In the genomic region with DNA sequence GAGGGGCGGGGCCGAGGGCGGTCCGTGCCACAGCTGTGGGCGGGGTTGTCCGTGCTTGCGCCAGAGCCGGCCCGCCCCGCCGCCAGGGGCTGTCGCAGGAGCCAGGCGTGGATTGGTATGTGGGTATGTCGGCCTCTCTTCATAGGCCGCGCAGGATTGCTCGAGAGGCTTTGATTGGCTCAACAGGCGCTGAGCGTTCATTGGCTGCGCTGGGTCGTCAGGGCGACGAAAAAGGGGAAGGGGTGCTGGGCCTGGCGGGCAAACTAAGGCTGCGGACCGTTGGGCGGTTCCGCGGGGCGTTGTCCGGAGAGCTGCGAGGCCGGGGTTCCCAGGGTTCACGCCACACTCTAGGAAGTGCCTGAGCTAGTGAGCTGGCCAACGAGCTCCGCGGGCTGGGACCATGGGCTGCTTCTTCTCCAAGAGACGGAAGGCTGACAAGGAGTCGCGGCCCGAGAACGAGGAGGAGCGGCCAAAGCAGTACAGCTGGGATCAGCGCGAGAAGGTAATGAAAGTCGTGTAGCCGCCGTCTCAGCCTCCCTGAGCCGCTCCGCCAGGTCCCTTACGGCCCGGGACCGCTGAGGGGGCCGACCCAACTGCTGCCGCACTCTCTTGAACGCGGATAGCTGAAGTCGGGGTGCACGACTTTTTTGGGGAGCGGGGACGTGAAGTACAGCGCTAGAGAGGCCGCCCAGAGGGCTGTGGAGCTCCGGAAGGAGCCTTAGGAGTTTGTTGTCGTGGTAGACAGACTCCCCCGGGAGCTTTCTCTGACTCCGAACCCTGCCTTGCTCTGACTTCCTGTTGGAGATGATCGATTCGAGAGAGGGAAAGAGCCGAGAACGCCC, we compare ENCODE assay signal across 8 cellular contexts. TPM values are rescaled to one million over a fixed set of nuclear protein-coding genes. Genes with fewer than 3 reads are reported as not detected.
DNase-seq lines count a peak whose midpoint lies in the region; ATAC-seq and TF ChIP-seq lines count a peak whose summit lies in the region.

Gene RP2, plus strand, starts transcription at position 343 of the 842 bp plus-strand sequence. Its CDS starts 58 bp downstream, at position 401.

- H3K36me3 Mint-ChIP-seq in activated naive CD8-positive, alpha-beta T cell = no peaks in the 10 kb centered on the region

- ATAC-seq in HG02588 (IDR thresholded peaks at IDR 0.05; ENCODE audit: unreplicated experiment) = peak; percentile 93
- ATAC-seq in SK-N-SH treated with all-trans-retinoic acid at 6 μM for 48 hours = peak; percentile 97

- H3K27me3 ChIP-seq in suprapubic skin = no peaks in the 10 kb centered on the region

- peak within 1 kb of the TSS; percentile 93 for H3K27ac ChIP-seq in suprapubic skin

- H3K4me1 ChIP-seq in suprapubic skin = peaks cover 20% of the 10 kb centered on the region

- DNase-seq in NCI-H1048 (lab: John Stamatoyannopoulos, UW) = peak; percentile 75
- peak; percentile 93 for DNase-seq in glomerular visceral epithelial cell (ENCODE audit: extremely low spot score)
- DNase-seq in occipital lobe (lab: John Stamatoyannopoulos, UW) = peak; percentile 89
- peak; percentile 93 to 94 for DNase-seq in suprapubic skin (ENCODE audit: low spot score in 2 of 2)

- H3K4me3 Mint-ChIP-seq in activated naive CD8-positive, alpha-beta T cell = peak within 1 kb of the TSS; percentile 95

- peak within 1 kb of the TSS; percentile 88 for H3K27ac Mint-ChIP-seq in activated naive CD8-positive, alpha-beta T cell

- TF ChIP-seq CTCF in suprapubic skin (IDR thresholded peaks at IDR 0.05) = peak in 1 of 2 donors; percentile 13

- no peaks in the 10 kb centered on the region for H3K9me3 Mint-ChIP-seq in activated naive CD8-positive, alpha-beta T cell (ENCODE audit: low read depth)

- TF ChIP-seq POLR2A in suprapubic skin (IDR thresholded peaks at IDR 0.05) = peak in 1 of 2 donors; percentile 82

- no peaks in the 10 kb centered on the region for H3K27me3 Mint-ChIP-seq in activated naive CD8-positive, alpha-beta T cell

- no peaks in the 10 kb centered on the region for H3K36me3 ChIP-seq in suprapubic skin

- peak within 1 kb of the TSS; percentile 66 for H3K4me3 ChIP-seq in GM08714 (ENCODE audit: low read length)
- peak within 1 kb of the TSS; percentile 73 for H3K4me3 ChIP-seq in suprapubic skin

- WGBS in suprapubic skin = 45% methylated on average over 41 of the region's 71 CpGs

- TF ChIP-seq EP300 in suprapubic skin (IDR thresholded peaks at IDR 0.05) = no peak

- H3K4me1 Mint-ChIP-seq in activated naive CD8-positive, alpha-beta T cell (ENCODE audit: low read depth) = peaks cover 25% of the 10 kb centered on the region

- H3K9me3 ChIP-seq in suprapubic skin = no peaks in the 10 kb centered on the region

TF ChIP-seq in SK-N-SH treated with all-trans-retinoic acid at 6 μM for 48 hours, 23 proteins besides CTCF, POLR2A, EP300 and RAD21:
- TF ChIP-seq OSR1 (CRISPR knock-in tag; IDR thresholded peaks at IDR 0.05) (no peak), ZNF8 (CRISPR knock-in tag; IDR thresholded peaks at IDR 0.05) (no peak), ZNF70 (CRISPR knock-in tag; IDR thresholded peaks at IDR 0.05) (no peak), ESRRG (CRISPR knock-in tag; IDR thresholded peaks at IDR 0.05) (no peak), BACH2 (CRISPR knock-in tag; IDR thresholded peaks at IDR 0.05; ENCODE audit: borderline replicate concordance) (no peak), ZFP30 (CRISPR knock-in tag; IDR thresholded peaks at IDR 0.05) (no peak), CSDC2 (CRISPR knock-in tag; IDR thresholded peaks at IDR 0.05) (no peak), GLIS3 (CRISPR knock-in tag; IDR thresholded peaks at IDR 0.05) (no peak), ISL1 (CRISPR knock-in tag; IDR thresholded peaks at IDR 0.05) (no peak), RARB (CRISPR knock-in tag; IDR thresholded peaks at IDR 0.05) (no peak), ZNF565 (CRISPR knock-in tag; conservative IDR thresholded peaks at IDR 0.05; ENCODE audit: low read depth) (no peak)
- TF ChIP-seq, protein P1, sequence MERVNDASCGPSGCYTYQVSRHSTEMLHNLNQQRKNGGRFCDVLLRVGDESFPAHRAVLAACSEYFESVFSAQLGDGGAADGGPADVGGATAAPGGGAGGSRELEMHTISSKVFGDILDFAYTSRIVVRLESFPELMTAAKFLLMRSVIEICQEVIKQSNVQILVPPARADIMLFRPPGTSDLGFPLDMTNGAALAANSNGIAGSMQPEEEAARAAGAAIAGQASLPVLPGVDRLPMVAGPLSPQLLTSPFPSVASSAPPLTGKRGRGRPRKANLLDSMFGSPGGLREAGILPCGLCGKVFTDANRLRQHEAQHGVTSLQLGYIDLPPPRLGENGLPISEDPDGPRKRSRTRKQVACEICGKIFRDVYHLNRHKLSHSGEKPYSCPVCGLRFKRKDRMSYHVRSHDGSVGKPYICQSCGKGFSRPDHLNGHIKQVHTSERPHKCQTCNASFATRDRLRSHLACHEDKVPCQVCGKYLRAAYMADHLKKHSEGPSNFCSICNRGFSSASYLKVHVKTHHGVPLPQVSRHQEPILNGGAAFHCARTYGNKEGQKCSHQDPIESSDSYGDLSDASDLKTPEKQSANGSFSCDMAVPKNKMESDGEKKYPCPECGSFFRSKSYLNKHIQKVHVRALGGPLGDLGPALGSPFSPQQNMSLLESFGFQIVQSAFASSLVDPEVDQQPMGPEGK (CRISPR knock-in tag; IDR thresholded peaks at IDR 0.05; ENCODE audit: borderline replicate concordance) = no peak
TF ChIP-seq in SK-N-SH treated with all-trans-retinoic acid at 6 μM for 48 hours: peak in this region for 0.

RNA-seq across cellular contexts. Expression of gene RP2, which starts in this region (rescaled TPM):
- total RNA-seq in occipital lobe (25.1 TPM), suprapubic skin (1 to 10 TPM; 5.1 to 8.3 (median 6.3) TPM)

Comparison
In these comparisons a context has a peak if more than half of its experiments do, and no peak if none do; other contexts are left out.
1. Peak in every context shown above with its lines: DNase-seq, ATAC-seq, H3K4me3 ChIP-seq and H3K27ac ChIP-seq.